26 cellular contexts compared by ENCODE assay signal in genomic region chr5:34751807-34752736, GRCh38.
DNase-seq lines count a peak whose midpoint lies in the region; ATAC-seq and TF ChIP-seq lines count a peak whose summit lies in the region.
"Had no signal": no experiment of that assay in that cellular context is flagged by ENCODE, and none has a peak within 500 bp of the region (broad histone marks: within the 10 kb centered on the region; RNA-seq: fewer than 3 reads in every experiment).

No MANE protein-coding gene starts in this region.

- H3K9me3 ChIP-seq in left ventricle myocardium inferior (replicated peaks) (no peaks in the 10 kb centered on the region), SK-N-MC (ENCODE audit: low read depth, low read length) (no peaks in the 10 kb centered on the region), smooth muscle cell (replicated peaks; ENCODE audit: low read depth) (no peaks in the 10 kb centered on the region)
- H3K9me3 ChIP-seq: neutrophil, sigmoid colon, upper lobe of right lung had no signal

- H3F3A ChIP-seq in smooth muscle cell (ENCODE audit: low read depth) = peaks cover 33% of the 10 kb centered on the region

- WGBS in smooth muscle cell (ENCODE audit: low lambda C conversion rate) = 57% methylated on average over 15 of the region's 15 CpGs

- DNase-seq in left ventricle myocardium inferior (peak; percentile 48), cardiac septum (ENCODE audit: low spot score) (no peak), SK-N-MC (ENCODE audit: low read depth, low spot score) (peak; percentile 55), left lobe of liver (ENCODE audit: low spot score) (no peak), smooth muscle cell (lab: John Stamatoyannopoulos, UW; ENCODE audit: unreplicated experiment) (no peak), foreskin fibroblast (no peak)
- DNase-seq: ACHN; activated naive CD4-positive, alpha-beta T cell; activated T-cell treated with anti-CD3 and anti-CD28 coated beads for 4 hours; CD8-positive, alpha-beta T cell; cerebellar nuclear complex; DMS79 treated with DMSO at 0.1 percent for 48 hours; KBM-7; midbrain; NCI-H1105; NCI-H2171 treated with DMSO at 0.1 percent for 48 hours; NCI-H748 treated with DMSO at 0.1 percent for 48 hours; sigmoid colon; stimulated activated CD4-positive, alpha-beta T cell treated with anti-CD3 and anti-CD28 coated beads, Interleukin-2, amount 100 ng/mL, for 24 hours; stimulated activated naive CD8-positive, alpha-beta T cell treated with anti-CD3 and anti-CD28 coated beads, Interleukin-15, amount 100 ng/mL, for 72 hours; SW 1271; upper lobe of right lung had no signal

- H3K79me2 ChIP-seq in smooth muscle cell (ENCODE audit: low read depth) = peaks cover 99% of the 10 kb centered on the region

- H4K20me1 ChIP-seq in smooth muscle cell (ENCODE audit: low read depth) = peaks cover 28% of the 10 kb centered on the region

- intact Hi-C loops in left ventricle myocardium inferior (cut with micrococcal nuclease) = no loop called here
- intact Hi-C loops in cardiac septum (cut with DNase I) = no loop called here

- no peaks in the 10 kb centered on the region for H3K27me3 ChIP-seq in left ventricle myocardium inferior (ENCODE audit: low read depth)
- H3K27me3 ChIP-seq in smooth muscle cell (ENCODE audit: low read depth) = no peaks in the 10 kb centered on the region
- H3K27me3 ChIP-seq: neutrophil, sigmoid colon, upper lobe of right lung had no signal

- H3K4me1 ChIP-seq in left ventricle myocardium inferior (no peaks in the 10 kb centered on the region), smooth muscle cell (ENCODE audit: low read depth) (peaks cover 14% of the 10 kb centered on the region)

- no peak overlapping the region for H3K9ac ChIP-seq in SK-N-MC (ENCODE audit: insufficient read length)
- peak overlapping the region; percentile 21 for H3K9ac ChIP-seq in smooth muscle cell (ENCODE audit: low read depth)

- H3K27ac ChIP-seq in left ventricle myocardium inferior (replicated peaks) = no peak overlapping the region
- no peak overlapping the region for H3K27ac ChIP-seq in SK-N-MC
- peak overlapping the region; percentile 83 for H3K27ac ChIP-seq in smooth muscle cell (ENCODE audit: low read depth)
- H3K27ac ChIP-seq: HL-60, neutrophil, sigmoid colon, upper lobe of right lung had no signal

- H3K4me3 ChIP-seq in left ventricle myocardium inferior (no peak overlapping the region), SK-N-MC (peak overlapping the region; percentile 28; the same call in 1 of the 2 replicates), smooth muscle cell (no peak overlapping the region), foreskin fibroblast (ENCODE audit: low read depth in 1 of 2, low read length in 2 of 2) (no peak overlapping the region)
- H3K4me3 ChIP-seq: sigmoid colon, upper lobe of right lung had no signal

- TF ChIP-seq CTCF in left ventricle myocardium inferior (IDR thresholded peaks at IDR 0.05; ENCODE audit: borderline replicate concordance) (no peak), smooth muscle cell (IDR thresholded peaks at IDR 0.05; ENCODE audit: borderline replicate concordance, insufficient read depth, poor library complexity, severe bottlenecking) (no peak), foreskin fibroblast (IDR thresholded peaks at IDR 0.05; ENCODE audit: low read depth, low read length) (no peak)

- no peak overlapping the region for H2AFZ ChIP-seq in smooth muscle cell (ENCODE audit: low read depth)

- H3K4me2 ChIP-seq in smooth muscle cell = peak overlapping the region; percentile 23

- ATAC-seq in left lobe of liver (peak; percentile 62), HG02588 (IDR thresholded peaks at IDR 0.05; ENCODE audit: unreplicated experiment) (no peak), GM21367 (IDR thresholded peaks at IDR 0.05; ENCODE audit: unreplicated experiment) (no peak)
- ATAC-seq: CD8-positive, alpha-beta T cell; stimulated activated naive CD8-positive, alpha-beta T cell treated with anti-CD3 and anti-CD28 coated beads, Interleukin-15, amount 100 ng/mL, for 72 hours; upper lobe of right lung had no signal

- H3K36me3 ChIP-seq in left ventricle myocardium inferior (no peaks in the 10 kb centered on the region), SK-N-MC (ENCODE audit: insufficient read depth, low read length) (no peaks in the 10 kb centered on the region), smooth muscle cell (ENCODE audit: low read depth) (no peaks in the 10 kb centered on the region)
- H3K36me3 ChIP-seq: neutrophil, sigmoid colon, upper lobe of right lung had no signal

Comparison
In these comparisons a context has a peak if more than half of its experiments do, and no peak if none do; other contexts are left out.
1. DNase-seq: peak in left ventricle myocardium inferior (single experiment) and SK-N-MC (single experiment); none in cardiac septum (single experiment), left lobe of liver (single experiment), smooth muscle cell (single experiment) and foreskin fibroblast (0 of 2).